Comparison of ENCODE assay signal across 21 cellular contexts in the genomic region with DNA sequence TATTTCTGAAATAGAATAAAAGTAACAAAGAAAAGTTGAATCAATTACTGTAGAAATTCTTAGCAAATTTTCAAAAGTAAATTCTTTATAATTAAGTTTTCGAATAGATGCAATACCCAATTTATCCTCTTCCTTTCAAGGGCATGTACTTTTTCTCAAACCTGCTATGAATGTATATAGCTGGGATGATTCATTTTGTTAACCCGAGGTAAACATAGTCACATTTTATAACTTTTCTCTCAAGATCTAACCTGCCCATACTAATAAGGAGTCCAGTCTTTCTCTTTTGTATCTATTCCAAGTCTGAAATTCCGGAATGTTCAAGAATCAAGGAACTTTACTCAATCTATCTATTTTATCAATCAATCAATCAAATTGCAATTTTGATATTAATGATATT.
"Had no signal": no experiment of that assay in that cellular context is flagged by ENCODE, and none has a peak within 500 bp of the region (broad histone marks: within the 10 kb centered on the region; RNA-seq: fewer than 3 reads in every experiment).

No MANE protein-coding gene starts in this region.

- DNase-seq: dermis blood vessel endothelial cell; dorsolateral prefrontal cortex; effector CD4-positive, alpha-beta T cell; effector memory CD4-positive, alpha-beta T cell; foreskin keratinocyte; gastrocnemius medialis; heart left ventricle; hypothalamus; immature natural killer cell; islet precursor cell; left cardiac atrium; left lung; left ventricle myocardium superior; lower lobe of right lung; mesenchymal stem cell; midbrain had no signal

- H3K79me2 ChIP-seq: hepatocyte had no signal

- H3K36me3 ChIP-seq: esophagus muscularis mucosa, gastrocnemius medialis, heart left ventricle, left lung, lower lobe of right lung had no signal

- H3K4me1 ChIP-seq: esophagus muscularis mucosa, foreskin keratinocyte, gastrocnemius medialis, heart left ventricle, left lung, lower lobe of right lung had no signal

- H2AFZ ChIP-seq: hepatocyte had no signal

- H3K27me3 ChIP-seq: dorsolateral prefrontal cortex, esophagus muscularis mucosa, foreskin keratinocyte, gastrocnemius medialis, heart left ventricle, hepatocyte, left lung had no signal

- H3K27ac ChIP-seq: coronary artery, dorsolateral prefrontal cortex, esophagus muscularis mucosa, foreskin keratinocyte, gastrocnemius medialis, heart left ventricle, hepatocyte, left lung, lower lobe of right lung had no signal

- ATAC-seq: foreskin keratinocyte, gastrocnemius medialis, heart left ventricle, left cardiac atrium, left lung, left ventricle myocardium superior, lower lobe of right lung had no signal

- H3K4me3 ChIP-seq: coronary artery, dorsolateral prefrontal cortex, esophagus muscularis mucosa, gastrocnemius medialis, heart left ventricle, hepatocyte, left lung, lower lobe of right lung had no signal

- H3K9me3 ChIP-seq: esophagus muscularis mucosa, gastrocnemius medialis, heart left ventricle, left lung, lower lobe of right lung had no signal

- H3K4me2 ChIP-seq: hepatocyte had no signal

- FAIRE-seq: colon, endothelial cell of umbilical vein had no signal
